In genomic region chr6:81697564-81697963, GRCh38 we compare ENCODE assay signal across 18 cellular contexts. TPM values are rescaled to one million over a fixed set of nuclear protein-coding genes. Genes with fewer than 3 reads are reported as not detected.
DNase-seq lines count a peak whose midpoint lies in the region; ATAC-seq and TF ChIP-seq lines count a peak whose summit lies in the region.
"Had no signal": no experiment of that assay in that cellular context is flagged by ENCODE, and none has a peak within 500 bp of the region (broad histone marks: within the 10 kb centered on the region; RNA-seq: fewer than 3 reads in every experiment).

No MANE protein-coding gene starts in this region.

- H3K4me3 ChIP-seq in cardiac fibroblast (replicated peaks in 1 of 2; ENCODE audit: low read depth in 2 of 2, low read length in 2 of 2), result no peak overlapping the region
- no peak overlapping the region for H3K4me3 ChIP-seq in BE2C (ENCODE audit: low read depth, low read length)
- H3K4me3 ChIP-seq: esophagus muscularis mucosa, lower lobe of right lung had no signal

- no peaks in the 10 kb centered on the region for H3K9me3 ChIP-seq in BE2C
- H3K9me3 ChIP-seq: esophagus muscularis mucosa, lower lobe of right lung had no signal

- DNase-seq in Daoy (ENCODE audit: low read depth), result peak; percentile 9
- DNase-seq in LHCN-M2 (ENCODE audit: low read depth), result peak; percentile 74
- DNase-seq in cardiac fibroblast (ENCODE audit: low read depth in 2 of 2), result peak; percentile 44 to 63
- DNase-seq in myocyte (ENCODE audit: low read depth), result peak; percentile 36
- DNase-seq in BE2C, result no peak
- no peak for DNase-seq in NCI-H774 (lab: John Stamatoyannopoulos, UW)
- no peak for DNase-seq in activated T-cell treated with anti-CD3 and anti-CD28 coated beads, Interleukin-2, amount 50 U/mL, for 48 hours
- DNase-seq: activated CD8-positive, alpha-beta memory T cell treated with anti-CD3 and anti-CD28 coated beads, Interleukin-2, amount 10 ng/mL, durations not matched to agents 7 days and 5 days; activated gamma-delta T cell treated with Interleukin-2 at 50 U/mL for 16 hours; DMS153; lower lobe of right lung; naive thymus-derived CD8-positive, alpha-beta T cell; NCI-H1048; NCI-H748 treated with DMSO at 0.1 percent for 48 hours; substantia nigra had no signal

- TF ChIP-seq CTCF in cardiac fibroblast (IDR thresholded peaks at IDR 0.05; ENCODE audit: low read depth, low read length) (no peak), BE2C (IDR thresholded peaks at IDR 0.05; ENCODE audit: low read depth, low read length) (no peak)

- no peaks in the 10 kb centered on the region for H3K36me3 ChIP-seq in BE2C
- H3K36me3 ChIP-seq: esophagus muscularis mucosa, lower lobe of right lung had no signal

- no peaks in the 10 kb centered on the region for H3K27me3 ChIP-seq in BE2C
- H3K27me3 ChIP-seq: esophagus muscularis mucosa had no signal

- H3K4me1 ChIP-seq in BE2C, result no peaks in the 10 kb centered on the region
- H3K4me1 ChIP-seq: lower lobe of right lung had no signal

- ATAC-seq in HG02870 (IDR thresholded peaks at IDR 0.05; ENCODE audit: unreplicated experiment), result no peak
- ATAC-seq: activated CD4-positive, CD25-positive, alpha-beta regulatory T cell treated with anti-CD3 and anti-CD28 coated beads, Interleukin-2, amount 50 U/mL, for 24 hours; activated CD8-positive, alpha-beta memory T cell treated with anti-CD3 and anti-CD28 coated beads, Interleukin-2, amount 10 ng/mL, durations not matched to agents 7 days and 5 days; lower lobe of right lung; naive thymus-derived CD8-positive, alpha-beta T cell had no signal

RNA-seq across cellular contexts. Expression of gene TENT5A, which starts 54.9 kb away (rescaled TPM):
- total RNA-seq in Daoy (2014; rRNA removed; shearing (Covaris generic)), result 11.5 and 13.0 TPM in 2 replicates
- total RNA-seq in LHCN-M2 (2014; rRNA removed) (17.6 and 18.7 TPM in 2 replicates), myocyte (8.9 and 9.7 TPM in 2 replicates)
- polyA plus RNA-seq in LHCN-M2 (2012), result 3.2 TPM
- polyA plus RNA-seq in myocyte (2012), result 2.5 TPM
- 1.4 TPM for polyA plus RNA-seq in BE2C (2012; ENCODE audit: insufficient read depth, insufficient read length, low read depth)

Comparison
In these comparisons a context has a peak if more than half of its experiments do, and no peak if none do; other contexts are left out.
1. DNase-seq: peak in Daoy (single experiment), LHCN-M2 (single experiment), cardiac fibroblast (2 of 2) and myocyte (single experiment); none in BE2C (single experiment), NCI-H774 (single experiment) and activated T-cell treated with anti-CD3 and anti-CD28 coated beads, Interleukin-2, amount 50 U/mL, for 48 hours (0 of 2).